Comparison of ENCODE assay signal across 12 cellular contexts in the genomic region with DNA sequence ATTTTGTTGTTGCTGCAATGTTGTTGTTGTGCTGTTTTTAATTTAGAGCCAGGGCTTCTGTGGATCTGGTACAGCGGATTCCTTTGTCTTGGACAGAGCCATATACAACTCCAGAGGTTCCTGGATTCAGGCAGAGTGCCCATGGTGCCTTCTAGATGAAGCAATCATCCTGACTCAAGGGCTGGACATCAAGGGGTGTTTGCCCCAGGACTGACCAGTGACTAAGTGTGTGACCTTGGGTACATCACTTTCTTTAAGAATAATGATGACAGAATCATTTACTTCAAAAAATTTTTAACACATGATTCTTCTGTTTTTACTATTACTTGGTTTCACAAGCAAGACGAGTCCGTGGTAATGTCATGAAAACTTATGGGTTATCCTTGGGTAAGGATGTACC.
DNase-seq lines count a peak whose midpoint lies in the region; ATAC-seq and TF ChIP-seq lines count a peak whose summit lies in the region.
"Had no signal": no experiment of that assay in that cellular context is flagged by ENCODE, and none has a peak within 500 bp of the region (broad histone marks: within the 10 kb centered on the region; RNA-seq: fewer than 3 reads in every experiment).

No MANE protein-coding gene starts in this region.

- peaks cover 30% of the 10 kb centered on the region for H3K4me1 ChIP-seq in mammary epithelial cell (ENCODE audit: insufficient read depth, low read length)
- peaks cover 11 to 73% (median 28%) of the 10 kb centered on the region in 4 donors for H3K4me1 ChIP-seq in transverse colon
- H3K4me1 ChIP-seq: foreskin keratinocyte had no signal

- H3K4me2 ChIP-seq in mammary epithelial cell (ENCODE audit: insufficient read depth, low read depth, low read length): no peak overlapping the region

- no peak for ATAC-seq in naive B cell (ENCODE audit: low read depth in 2 of 2)
- no peak for ATAC-seq in HG02840 (IDR thresholded peaks at IDR 0.05; ENCODE audit: low FRiP score, unreplicated experiment)
- ATAC-seq in GM21367 (IDR thresholded peaks at IDR 0.05; ENCODE audit: unreplicated experiment): no peak
- ATAC-seq: foreskin keratinocyte had no signal

- H3K27ac ChIP-seq in mammary epithelial cell (ENCODE audit: insufficient read depth, low read depth, low read length): no peak overlapping the region
- peak overlapping the region; percentile 65 to 83 for H3K27ac ChIP-seq in coronary artery
- peak overlapping the region; percentile 60 to 78 (median 74) for H3K27ac ChIP-seq in transverse colon
- H3K27ac ChIP-seq: foreskin keratinocyte had no signal

- DNase-seq in MCF 10A (ENCODE audit: unreplicated experiment) (peak; percentile 47), mammary epithelial cell (no peak), coronary artery (ENCODE audit: low spot score) (no peak), naive B cell (no peak), transverse colon (no peak), DMS79 treated with DMSO at 0.1 percent for 48 hours (lab: John Stamatoyannopoulos, UW) (no peak)
- DNase-seq: 8988T, foreskin keratinocyte, NCI-H187 had no signal

- CTCF ChIA-PET in MCF 10A (lab: Yijun Ruan, JAX) (no interaction called here), mammary epithelial cell (lab: Charles Lee; ENCODE audit: low non-redundant PET) (no interaction called here)

- H3K79me2 ChIP-seq in mammary epithelial cell (ENCODE audit: insufficient read depth, low read length): no peaks in the 10 kb centered on the region

- dilution Hi-C loops in mammary epithelial cell (cut with HindIII; ENCODE audit: low sequenced_read_pairs): no loop called here

- no peak for TF ChIP-seq POLR2A in transverse colon (IDR thresholded peaks at IDR 0.05)

- no peaks in the 10 kb centered on the region for H3K27me3 Mint-ChIP-seq in MCF 10A (ENCODE audit: insufficient read depth, unreplicated experiment)
- H3K27me3 Mint-ChIP-seq in naive B cell: no peaks in the 10 kb centered on the region

- no peak for TF ChIP-seq EP300 in transverse colon (IDR thresholded peaks at IDR 0.05; ENCODE audit: low read depth)

- BruUV-seq in MCF 10A (replicated peaks; lab: Mats Ljungman, UMichigan) (no TSS peak), mammary epithelial cell (replicated peaks; lab: Mats Ljungman, UMichigan) (no TSS peak)

- H3K27ac Mint-ChIP-seq in MCF 10A (ENCODE audit: low read depth, unreplicated experiment) (peak overlapping the region; percentile 75), naive B cell (peak overlapping the region in 4 of 6 donors; percentile 9 to 87 (median 62))
- H3K27ac Mint-ChIP-seq: T-helper 1 cell treated with Interleukin-12 subunit alpha and Interleukin-12 subunit beta and Interleukin-4 antibody, amounts not matched to agents 30 μg/mL and 1 μg/mL, for 36 hours had no signal

- H3K9me3 Mint-ChIP-seq in MCF 10A (ENCODE audit: unreplicated experiment) (no peaks in the 10 kb centered on the region), naive B cell (no peaks in the 10 kb centered on the region)
- H3K9me3 Mint-ChIP-seq: T-helper 1 cell treated with Interleukin-12 subunit alpha and Interleukin-12 subunit beta and Interleukin-4 antibody, amounts not matched to agents 30 μg/mL and 1 μg/mL, for 36 hours had no signal

- H3K9me3 ChIP-seq in mammary epithelial cell (replicated peaks; ENCODE audit: insufficient read depth, low read length): no peaks in the 10 kb centered on the region
- no peaks in the 10 kb centered on the region for H3K9me3 ChIP-seq in transverse colon

- H3K4me3 ChIP-seq in mammary epithelial cell (replicated peaks in 1 of 3; ENCODE audit: insufficient read depth in 1 of 3, low read depth in 2 of 3, low read length in 3 of 3) (no peak overlapping the region), coronary artery (no peak overlapping the region), transverse colon (no peak overlapping the region)

- TF ChIP-seq CTCF in MCF 10A (IDR thresholded peaks at IDR 0.05; ENCODE audit: unreplicated experiment) (no peak), mammary epithelial cell (conservative IDR thresholded peaks at IDR 0.05 in 1 of 2, IDR thresholded peaks at IDR 0.05 in 1 of 2; ENCODE audit: extremely low read depth in 1 of 2, insufficient read depth in 1 of 2, low read depth in 1 of 2, low read length in 2 of 2) (no peak), coronary artery (IDR thresholded peaks at IDR 0.05) (no peak), transverse colon (IDR thresholded peaks at IDR 0.05) (no peak)

- no peaks in the 10 kb centered on the region for H4K20me1 ChIP-seq in mammary epithelial cell (ENCODE audit: insufficient read depth, low read length)

- in situ Hi-C loops in mammary epithelial cell (cut with MboI; ENCODE audit: low sequenced_read_pairs in 2 of 2) (no loop called here), transverse colon (cut with MboI; ENCODE audit: low pct_ligation_motif_present in 1 of 4, low pct_unique_long_range_greater_than_20kb in 1 of 4, low sequenced_read_pairs in 3 of 4) (no loop called here)

- intact Hi-C loops in MCF 10A (cut with micrococcal nuclease) (no loop called here), mammary epithelial cell (cut with micrococcal nuclease) (no loop called here), transverse colon (cut with DNase I; ENCODE audit: low total_unique reads) (loop anchor here (10.0 kb wide), 1 partner anchor 399 kb away; a partner anchor contains a TSS)

- H3K4me3 Mint-ChIP-seq in MCF 10A (ENCODE audit: unreplicated experiment) (no peak overlapping the region), naive B cell (peak overlapping the region in 1 of 8 donors; percentile 35)
- H3K4me3 Mint-ChIP-seq: T-helper 1 cell treated with Interleukin-12 subunit alpha and Interleukin-12 subunit beta and Interleukin-4 antibody, amounts not matched to agents 30 μg/mL and 1 μg/mL, for 36 hours had no signal

- no peaks in the 10 kb centered on the region for H3K36me3 ChIP-seq in mammary epithelial cell (ENCODE audit: insufficient read depth, low read length)
- H3K36me3 ChIP-seq in transverse colon: no peaks in the 10 kb centered on the region

- H3K4me1 Mint-ChIP-seq in MCF 10A (ENCODE audit: insufficient read depth, unreplicated experiment) (peaks cover 50% of the 10 kb centered on the region), naive B cell (peaks cover 68 to 78% (median 72%) of the 10 kb centered on the region in 3 donors)

- H3K27me3 ChIP-seq in mammary epithelial cell (ENCODE audit: insufficient read depth, low read length) (no peaks in the 10 kb centered on the region), transverse colon (no peaks in the 10 kb centered on the region)
- H3K27me3 ChIP-seq: foreskin keratinocyte had no signal

- no peak overlapping the region for H2AFZ ChIP-seq in mammary epithelial cell (ENCODE audit: low read depth, low read length)

- WGBS in mammary epithelial cell (ENCODE audit: low coverage, missing lambda C conversion rate): 100% methylated on average over 3 of the region's 3 CpGs
- 76 to 78% methylated on average over 3 of the region's 3 CpGs for WGBS in transverse colon (ENCODE audit: low coverage in 1 of 2), 2 donors

- H3K9ac ChIP-seq in mammary epithelial cell (ENCODE audit: insufficient read depth, low read length): no peak overlapping the region

- no peaks in the 10 kb centered on the region for H3K36me3 Mint-ChIP-seq in MCF 10A (ENCODE audit: insufficient read depth, unreplicated experiment)
- H3K36me3 Mint-ChIP-seq in naive B cell: peaks cover 0 to 9% of the 10 kb centered on the region in 2 donors

- POLR2A ChIA-PET in MCF 10A (lab: Yijun Ruan, JAX): no interaction called here
